Comparison of ENCODE assay signal across 29 cellular contexts in genomic region chr12:44550377-44550776, GRCh38.
"Had no signal": no experiment of that assay in that cellular context is flagged by ENCODE, and none has a peak within 500 bp of the region (broad histone marks: within the 10 kb centered on the region; RNA-seq: fewer than 3 reads in every experiment).

No MANE protein-coding gene starts in this region.

- H3K27me3 ChIP-seq: colonic mucosa, dorsolateral prefrontal cortex, esophagus muscularis mucosa, esophagus squamous epithelium, foreskin keratinocyte, gastrocnemius medialis, gastroesophageal sphincter, heart left ventricle, heart right ventricle had no signal

- H3K27ac ChIP-seq: colonic mucosa, coronary artery, dorsolateral prefrontal cortex, epithelial cell of prostate, esophagus muscularis mucosa, esophagus squamous epithelium, foreskin keratinocyte, gastrocnemius medialis, gastroesophageal sphincter, heart left ventricle, heart right ventricle had no signal

- H3K27me3 Mint-ChIP-seq: dendritic cell treated with granulocyte-macrophage colony-stimulating factor and Interleukin-4, amounts not matched to agents 40 ng/mL and 50 ng/mL, for 4 days; effector memory CD8-positive, alpha-beta T cell had no signal

- ATAC-seq: effector memory CD8-positive, alpha-beta T cell; esophagus mucosa; foreskin keratinocyte; gastrocnemius medialis; gastroesophageal sphincter; heart left ventricle; heart right ventricle had no signal

- FAIRE-seq: colon, endometrium, endothelial cell of umbilical vein, frontal cortex had no signal

- DNase-seq: colonic mucosa; cortex of kidney; dermis blood vessel endothelial cell; dorsolateral prefrontal cortex; effector CD4-positive, alpha-beta T cell; effector CD8-positive, alpha-beta T cell; effector memory CD4-positive, alpha-beta T cell; effector memory CD8-positive, alpha-beta T cell; endodermal cell; erythroblast; esophagus squamous epithelium; foreskin fibroblast; foreskin keratinocyte; foreskin melanocyte; gastrocnemius medialis; glutamatergic neuron; head of caudate nucleus; heart left ventricle; heart right ventricle had no signal

- H3K27ac Mint-ChIP-seq: dendritic cell treated with granulocyte-macrophage colony-stimulating factor and Interleukin-4, amounts not matched to agents 40 ng/mL and 50 ng/mL, for 4 days; effector memory CD8-positive, alpha-beta T cell; endodermal cell had no signal

- H3K4me1 ChIP-seq: colonic mucosa, esophagus muscularis mucosa, esophagus squamous epithelium, foreskin keratinocyte, gastrocnemius medialis, gastroesophageal sphincter, heart left ventricle, heart right ventricle had no signal

- H3K9me3 Mint-ChIP-seq: effector memory CD8-positive, alpha-beta T cell; endodermal cell had no signal

- H3K4me1 Mint-ChIP-seq: endodermal cell had no signal

- H3K36me3 ChIP-seq: colonic mucosa, esophagus muscularis mucosa, esophagus squamous epithelium, gastrocnemius medialis, gastroesophageal sphincter, heart left ventricle, heart right ventricle had no signal

- H3K9me3 ChIP-seq: colonic mucosa, esophagus muscularis mucosa, esophagus squamous epithelium, gastrocnemius medialis, gastroesophageal sphincter, heart left ventricle, heart right ventricle had no signal

- H3K4me3 Mint-ChIP-seq: dendritic cell treated with granulocyte-macrophage colony-stimulating factor and Interleukin-4, amounts not matched to agents 40 ng/mL and 50 ng/mL, for 4 days; effector memory CD8-positive, alpha-beta T cell; endodermal cell had no signal

- H3K4me3 ChIP-seq: colonic mucosa, coronary artery, dorsolateral prefrontal cortex, esophagus muscularis mucosa, esophagus squamous epithelium, gastrocnemius medialis, gastroesophageal sphincter, heart left ventricle, heart right ventricle had no signal
